In the genomic region with DNA sequence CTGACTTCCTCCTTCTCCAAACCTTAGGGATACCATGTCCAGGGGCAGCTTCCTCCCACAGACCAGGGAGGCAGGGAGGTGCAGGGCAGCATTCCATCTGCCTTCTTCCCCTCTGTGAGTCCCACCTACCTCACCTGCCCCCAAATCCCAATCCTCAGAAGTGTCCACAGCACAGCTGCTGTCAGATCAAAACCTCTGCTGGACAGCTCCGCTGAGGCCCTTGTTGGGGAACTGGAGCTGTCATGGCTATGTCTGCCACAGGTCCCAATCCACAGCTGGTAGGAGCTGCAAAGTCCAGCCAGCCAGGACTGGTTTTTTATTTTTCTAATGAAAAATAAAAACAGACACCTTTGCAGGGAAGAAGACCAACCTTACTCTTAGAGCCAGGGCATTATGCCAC, we compare ENCODE assay signal across 1 cellular context.
TF ChIP-seq lines count a peak whose summit lies in the region.

No MANE protein-coding gene starts in this region.

TF ChIP-seq in HEK293, 187 proteins besides CTCF, POLR2A, EP300 and RAD21 (continued from another document):
- TF ChIP-seq INSM2 (tag by site-specific recombination; IDR thresholded peaks at IDR 0.05) = no peak
